Comparison of ENCODE assay signal across 22 cellular contexts in genomic region chr5:126052791-126053190, GRCh38.
"Had no signal": no experiment of that assay in that cellular context is flagged by ENCODE, and none has a peak within 500 bp of the region (broad histone marks: within the 10 kb centered on the region; RNA-seq: fewer than 3 reads in every experiment).

No MANE protein-coding gene starts in this region.

- H3K27me3 Mint-ChIP-seq: activated CD4-positive, alpha-beta T cell treated with anti-CD3 and anti-CD28 coated beads, Interleukin-2, amount 10 ng/mL, durations not matched to agents 24 days and 14 days; activated CD8-positive, alpha-beta T cell treated with anti-CD3 and anti-CD28 coated beads for 36 hours; activated naive CD8-positive, alpha-beta T cell treated with anti-CD3 and anti-CD28 coated beads for 36 hours had no signal

- H3K4me3 ChIP-seq: ascending aorta, SJCRH30, SK-N-MC had no signal

- H3K4me2 ChIP-seq: KMS-11 had no signal

- H3K4me3 Mint-ChIP-seq: activated CD4-positive, alpha-beta T cell treated with anti-CD3 and anti-CD28 coated beads, Interleukin-2, amount 10 ng/mL, durations not matched to agents 24 days and 14 days; activated CD8-positive, alpha-beta T cell treated with anti-CD3 and anti-CD28 coated beads for 36 hours; activated naive CD8-positive, alpha-beta T cell treated with anti-CD3 and anti-CD28 coated beads for 36 hours; activated T-cell treated with anti-CD3 and anti-CD28 coated beads, Interleukin-2, amount 50 U/mL, for 72 hours had no signal

- H3K27ac ChIP-seq: ascending aorta, KMS-11, SJCRH30, SK-N-MC had no signal

- ATAC-seq: activated CD8-positive, alpha-beta T cell treated with anti-CD3 and anti-CD28 coated beads for 36 hours; activated T-cell treated with anti-CD3 and anti-CD28 coated beads, Interleukin-2, amount 50 U/mL, for 72 hours; Panc1 had no signal

- H3K36me3 ChIP-seq: ascending aorta, SJCRH30 had no signal

- H3K27ac Mint-ChIP-seq: activated CD4-positive, alpha-beta T cell treated with anti-CD3 and anti-CD28 coated beads, Interleukin-2, amount 10 ng/mL, durations not matched to agents 24 days and 14 days; activated CD8-positive, alpha-beta T cell treated with anti-CD3 and anti-CD28 coated beads for 36 hours; activated naive CD8-positive, alpha-beta T cell treated with anti-CD3 and anti-CD28 coated beads for 36 hours; activated T-cell treated with anti-CD3 and anti-CD28 coated beads, Interleukin-2, amount 50 U/mL, for 72 hours had no signal

- H3K4me1 ChIP-seq: ascending aorta had no signal

- H3K4me1 Mint-ChIP-seq: activated CD4-positive, alpha-beta T cell treated with anti-CD3 and anti-CD28 coated beads, Interleukin-2, amount 10 ng/mL, durations not matched to agents 24 days and 14 days; activated naive CD8-positive, alpha-beta T cell treated with anti-CD3 and anti-CD28 coated beads for 36 hours had no signal

- H3K9me3 ChIP-seq: ascending aorta, SJCRH30 had no signal

- H3K9me3 Mint-ChIP-seq: activated CD4-positive, alpha-beta T cell treated with anti-CD3 and anti-CD28 coated beads, Interleukin-2, amount 10 ng/mL, durations not matched to agents 24 days and 14 days; activated naive CD8-positive, alpha-beta T cell treated with anti-CD3 and anti-CD28 coated beads for 36 hours had no signal

- H3K9ac ChIP-seq: KMS-11 had no signal

- DNase-seq: activated CD4-positive, alpha-beta T cell treated with anti-CD3 and anti-CD28 coated beads, Interleukin-2, amount 10 ng/mL, durations not matched to agents 24 days and 14 days; activated CD4-positive, alpha-beta T cell treated with anti-CD3 and anti-CD28 coated beads, Interleukin-2, amount 50 U/mL, for 4 hours; activated CD8-positive, alpha-beta T cell treated with anti-CD3 and anti-CD28 coated beads for 36 hours; activated naive CD4-positive, alpha-beta T cell; activated naive CD4-positive, alpha-beta T cell treated with anti-CD3 and anti-CD28 coated beads, Interleukin-2, amount 50 U/mL, for 16 hours; activated naive CD8-positive, alpha-beta T cell treated with anti-CD3 and anti-CD28 coated beads for 36 hours; activated T-cell treated with anti-CD3 and anti-CD28 coated beads, Interleukin-2, amount 50 U/mL, for 1 hour; activated T-cell treated with anti-CD3 and anti-CD28 coated beads, Interleukin-2, amount 50 U/mL, for 72 hours; amygdala; caudate nucleus; NCI-H1092; NCI-H1694 treated with DMSO at 0.1 percent for 48 hours; NCI-H2029; NCI-H345; NCI-H524 treated with DMSO at 0.1 percent for 48 hours; SHP77; SJCRH30; T1000 had no signal

- H3K27me3 ChIP-seq: ascending aorta, SJCRH30 had no signal

- H3K36me3 Mint-ChIP-seq: activated naive CD8-positive, alpha-beta T cell treated with anti-CD3 and anti-CD28 coated beads for 36 hours had no signal
